In the genomic region with DNA sequence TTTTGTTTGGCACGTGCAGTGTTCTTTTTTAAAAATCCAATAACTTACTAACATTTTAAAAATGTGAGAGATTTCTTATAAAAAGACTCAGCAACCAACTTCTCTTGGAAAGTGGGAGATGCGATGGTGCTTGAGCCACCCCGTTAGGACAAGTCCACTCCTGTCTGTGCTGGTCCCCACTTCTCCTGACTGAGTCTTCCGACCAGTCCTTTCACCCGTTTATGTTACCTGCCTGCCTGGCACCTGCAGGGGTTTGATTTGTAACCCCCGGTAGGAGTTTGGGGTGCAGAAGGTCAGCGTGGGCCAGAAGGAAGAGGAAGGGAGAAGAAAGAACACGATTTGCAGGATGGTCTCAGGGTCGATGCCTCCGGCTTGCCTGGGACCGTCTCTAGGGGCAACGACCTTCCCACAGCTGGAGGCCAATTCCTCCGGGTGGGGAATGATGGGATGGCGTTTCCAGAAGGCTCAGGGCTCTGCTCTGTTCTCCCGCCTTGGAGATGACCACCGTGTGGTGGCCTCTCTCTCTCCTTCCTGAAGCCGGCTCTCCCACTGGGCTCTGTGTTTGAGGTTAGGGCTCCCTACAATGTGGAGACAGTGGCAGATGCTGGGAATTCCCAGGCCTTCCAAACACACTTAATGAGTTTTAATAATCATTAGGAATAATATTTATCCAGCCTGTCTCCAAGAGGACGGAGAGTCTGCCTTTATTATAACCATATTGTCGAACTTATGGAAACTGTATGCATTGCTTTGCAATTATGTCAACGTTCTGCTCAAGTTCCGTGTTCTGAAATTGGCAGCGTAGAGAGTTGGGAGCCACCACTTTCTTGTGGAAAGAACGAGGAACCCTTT, we compare ENCODE assay signal across 1 cellular context.
TF ChIP-seq lines count a peak whose summit lies in the region.

No MANE protein-coding gene starts in this region.

TF ChIP-seq in HepG2, 621 proteins besides CTCF, POLR2A, EP300 and RAD21 (continued from another document):
- TF ChIP-seq BRCA1 (CRISPR knock-in tag; IDR thresholded peaks at IDR 0.05) (no peak), POGZ (CRISPR knock-in tag; IDR thresholded peaks at IDR 0.05) (no peak), ZNF674 (CRISPR knock-in tag; IDR thresholded peaks at IDR 0.05; ENCODE audit: low read depth) (no peak), MED1 (CRISPR knock-in tag; IDR thresholded peaks at IDR 0.05) (no peak), ZEB1 (IDR thresholded peaks at IDR 0.05; ENCODE audit: insufficient replicate concordance, low read depth) (no peak), EED (CRISPR knock-in tag; IDR thresholded peaks at IDR 0.05) (no peak), DR1 (CRISPR knock-in tag; IDR thresholded peaks at IDR 0.05) (0 out of 2 replicates have a peak, but pooled peaks have one; percentile 28), ZNF672 (CRISPR knock-in tag; IDR thresholded peaks at IDR 0.05) (no peak), ZNF878 (CRISPR knock-in tag; IDR thresholded peaks at IDR 0.05) (no peak), ZNF780A (CRISPR knock-in tag; IDR thresholded peaks at IDR 0.05) (no peak), ELF4 (CRISPR knock-in tag; IDR thresholded peaks at IDR 0.05; ENCODE audit: borderline replicate concordance) (no peak), RAD51 (IDR thresholded peaks at IDR 0.05; ENCODE audit: borderline replicate concordance) (no peak), POLR2AphosphoS5 (IDR thresholded peaks at IDR 0.05; ENCODE audit: low read depth, low read length) (peak; percentile 29), ZNF33B (CRISPR knock-in tag; IDR thresholded peaks at IDR 0.05) (no peak), ZSCAN9 (CRISPR knock-in tag; IDR thresholded peaks at IDR 0.05; ENCODE audit: borderline replicate concordance) (no peak), KLF15 (CRISPR knock-in tag; IDR thresholded peaks at IDR 0.05; ENCODE audit: borderline replicate concordance) (no peak)
- TF ChIP-seq, protein P1, sequence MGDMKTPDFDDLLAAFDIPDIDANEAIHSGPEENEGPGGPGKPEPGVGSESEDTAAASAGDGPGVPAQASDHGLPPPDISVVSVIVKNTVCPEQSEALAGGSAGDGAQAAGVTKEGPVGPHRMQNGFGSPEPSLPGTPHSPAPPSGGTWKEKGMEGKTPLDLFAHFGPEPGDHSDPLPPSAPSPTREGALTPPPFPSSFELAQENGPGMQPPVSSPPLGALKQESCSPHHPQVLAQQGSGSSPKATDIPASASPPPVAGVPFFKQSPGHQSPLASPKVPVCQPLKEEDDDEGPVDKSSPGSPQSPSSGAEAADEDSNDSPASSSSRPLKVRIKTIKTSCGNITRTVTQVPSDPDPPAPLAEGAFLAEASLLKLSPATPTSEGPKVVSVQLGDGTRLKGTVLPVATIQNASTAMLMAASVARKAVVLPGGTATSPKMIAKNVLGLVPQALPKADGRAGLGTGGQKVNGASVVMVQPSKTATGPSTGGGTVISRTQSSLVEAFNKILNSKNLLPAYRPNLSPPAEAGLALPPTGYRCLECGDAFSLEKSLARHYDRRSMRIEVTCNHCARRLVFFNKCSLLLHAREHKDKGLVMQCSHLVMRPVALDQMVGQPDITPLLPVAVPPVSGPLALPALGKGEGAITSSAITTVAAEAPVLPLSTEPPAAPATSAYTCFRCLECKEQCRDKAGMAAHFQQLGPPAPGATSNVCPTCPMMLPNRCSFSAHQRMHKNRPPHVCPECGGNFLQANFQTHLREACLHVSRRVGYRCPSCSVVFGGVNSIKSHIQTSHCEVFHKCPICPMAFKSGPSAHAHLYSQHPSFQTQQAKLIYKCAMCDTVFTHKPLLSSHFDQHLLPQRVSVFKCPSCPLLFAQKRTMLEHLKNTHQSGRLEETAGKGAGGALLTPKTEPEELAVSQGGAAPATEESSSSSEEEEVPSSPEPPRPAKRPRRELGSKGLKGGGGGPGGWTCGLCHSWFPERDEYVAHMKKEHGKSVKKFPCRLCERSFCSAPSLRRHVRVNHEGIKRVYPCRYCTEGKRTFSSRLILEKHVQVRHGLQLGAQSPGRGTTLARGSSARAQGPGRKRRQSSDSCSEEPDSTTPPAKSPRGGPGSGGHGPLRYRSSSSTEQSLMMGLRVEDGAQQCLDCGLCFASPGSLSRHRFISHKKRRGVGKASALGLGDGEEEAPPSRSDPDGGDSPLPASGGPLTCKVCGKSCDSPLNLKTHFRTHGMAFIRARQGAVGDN (CRISPR knock-in tag; IDR thresholded peaks at IDR 0.05) = peak; percentile 9; the same call in 1 of the 2 replicates
TF ChIP-seq in HepG2: peak in this region for 3.
